21 cellular contexts compared by ENCODE assay signal in genomic region chr1:209328178-209328577, GRCh38.
DNase-seq lines count a peak whose midpoint lies in the region; ATAC-seq and TF ChIP-seq lines count a peak whose summit lies in the region.
"Had no signal": no experiment of that assay in that cellular context is flagged by ENCODE, and none has a peak within 500 bp of the region (broad histone marks: within the 10 kb centered on the region; RNA-seq: fewer than 3 reads in every experiment).

No MANE protein-coding gene starts in this region.

- H3K9me3 ChIP-seq in SK-N-SH, result no peaks in the 10 kb centered on the region
- H3K9me3 ChIP-seq: A549, HAP-1, MG63, SJCRH30 had no signal

- POLR2A ChIA-PET in SK-N-SH (lab: Yijun Ruan, JAX), result no interaction called here

- H4K20me1 ChIP-seq in SK-N-SH (ENCODE audit: insufficient read depth), result no peaks in the 10 kb centered on the region

- H3K9me2 ChIP-seq in SK-N-SH, result no peaks in the 10 kb centered on the region

- no peaks in the 10 kb centered on the region for H3F3A ChIP-seq in SK-N-SH (replicated peaks; ENCODE audit: insufficient read depth)

- DNase-seq in SK-N-SH (peak; percentile 23), LHCN-M2 (ENCODE audit: low read depth) (peak; percentile 40), left kidney (ENCODE audit: low read depth, low spot score) (peak; percentile 11), NCI-H1092 (lab: John Stamatoyannopoulos, UW) (no peak)
- DNase-seq in activated CD4-positive, CD25-positive, alpha-beta regulatory T cell treated with anti-CD3 and anti-CD28 coated beads, Interleukin-2, amount 50 U/mL, for 72 hours, result no peak
- no peak for DNase-seq in activated naive CD4-positive, alpha-beta T cell treated with Interleukin-2 at 50 U/mL for 16 hours
- DNase-seq: Calu3, DMS79 treated with DMSO at 0.1 percent for 48 hours, GF-D8, GOT3, KBM-7, MG63, NCI-H1417, NCI-H187 treated with DMSO at 0.1 percent for 48 hours, NCI-H345, NCI-H510A treated with DMSO at 0.1 percent for 48 hours, T-helper 1 cell had no signal

- no peak overlapping the region for H3K4me3 ChIP-seq in SK-N-SH (ENCODE audit: low read depth in 2 of 2, low read length in 1 of 2)
- H3K4me3 ChIP-seq: A549, HAP-1, MG63, SJCRH30 had no signal

- ATAC-seq in SK-N-SH treated with all-trans-retinoic acid at 6 μM for 48 hours, result no peak
- ATAC-seq: A549 had no signal

- H3K9ac ChIP-seq in SK-N-SH, result no peak overlapping the region

- 52% methylated on average over 4 of the region's 4 CpGs for WGBS in SK-N-SH (ENCODE audit: low lambda C conversion rate)

- TF ChIP-seq CTCF in SK-N-SH (IDR thresholded peaks at IDR 0.05), result no peak

- no peaks in the 10 kb centered on the region for H3K27me3 ChIP-seq in SK-N-SH (ENCODE audit: insufficient read depth)
- H3K27me3 ChIP-seq: MG63, SJCRH30 had no signal

- H3K4me1 ChIP-seq in SK-N-SH (ENCODE audit: control insufficient read depth in 1 of 2, insufficient read depth in 2 of 2, low read depth in 1 of 2, low read length in 1 of 2), result peaks cover 0 to 9% of the 10 kb centered on the region in 2 experiments; a peak in 2 of 4 replicates
- H3K4me1 ChIP-seq: A549, HAP-1, SJCRH30 had no signal

- no peaks in the 10 kb centered on the region for H3K36me3 ChIP-seq in SK-N-SH (replicated peaks in 1 of 2; ENCODE audit: control insufficient read depth in 1 of 2, insufficient read depth in 2 of 2, low read length in 1 of 2)
- H3K36me3 ChIP-seq: HAP-1, MG63, SJCRH30 had no signal

- H3K79me2 ChIP-seq in SK-N-SH (ENCODE audit: insufficient read depth), result no peaks in the 10 kb centered on the region

- H3K4me2 ChIP-seq in SK-N-SH, result no peak overlapping the region
- H3K4me2 ChIP-seq: A549 had no signal

- TF ChIP-seq EP300 in SK-N-SH (IDR thresholded peaks at IDR 0.05; ENCODE audit: borderline replicate concordance in 1 of 2, low read depth in 1 of 2, low read length in 1 of 2), result no peak

- no peak for TF ChIP-seq RAD21 in SK-N-SH (IDR thresholded peaks at IDR 0.05; ENCODE audit: low read length)

- CTCF ChIA-PET in SK-N-SH (lab: Yijun Ruan, JAX), result interaction anchor here (1.3 to 1.4 kb wide), 2 partner anchors 22 to 27 kb away, joined by 3 to 4 read pairs; no protein-coding TSS in a partner anchor

- no peak overlapping the region for H3K27ac ChIP-seq in SK-N-SH (ENCODE audit: low read depth in 2 of 2, low read length in 1 of 2)
- H3K27ac ChIP-seq: A549, SJCRH30 had no signal

- no peak overlapping the region for H2AFZ ChIP-seq in SK-N-SH (ENCODE audit: low read depth)

TF ChIP-seq in SK-N-SH, 30 proteins besides CTCF, POLR2A, EP300 and RAD21:
- no peak for TF ChIP-seq TEAD4 (IDR thresholded peaks at IDR 0.05; ENCODE audit: borderline replicate concordance, insufficient read depth)

TF ChIP-seq in SK-N-SH treated with all-trans-retinoic acid at 6 μM for 48 hours, 23 proteins besides CTCF, POLR2A, EP300 and RAD21 (continues in another document):
- TF ChIP-seq ZNF565 (CRISPR knock-in tag; conservative IDR thresholded peaks at IDR 0.05; ENCODE audit: low read depth) (no peak), CREB5 (CRISPR knock-in tag; IDR thresholded peaks at IDR 0.05; ENCODE audit: low read depth) (no peak), ARNTL (CRISPR knock-in tag; IDR thresholded peaks at IDR 0.05; ENCODE audit: borderline replicate concordance, low read depth) (no peak), ISL1 (CRISPR knock-in tag; IDR thresholded peaks at IDR 0.05) (no peak), CSRNP3 (CRISPR knock-in tag; IDR thresholded peaks at IDR 0.05) (no peak), OSR1 (CRISPR knock-in tag; IDR thresholded peaks at IDR 0.05) (no peak), ZC3H10 (CRISPR knock-in tag; IDR thresholded peaks at IDR 0.05) (no peak), TCF4 (CRISPR knock-in tag; IDR thresholded peaks at IDR 0.05; ENCODE audit: borderline replicate concordance) (no peak), CSDC2 (CRISPR knock-in tag; IDR thresholded peaks at IDR 0.05) (no peak), TSHZ2 (CRISPR knock-in tag; IDR thresholded peaks at IDR 0.05) (no peak), ZFP30 (CRISPR knock-in tag; IDR thresholded peaks at IDR 0.05) (no peak), GLIS3 (CRISPR knock-in tag; IDR thresholded peaks at IDR 0.05) (no peak), ZFP3 (CRISPR knock-in tag; IDR thresholded peaks at IDR 0.05) (no peak), BACH2 (CRISPR knock-in tag; IDR thresholded peaks at IDR 0.05; ENCODE audit: borderline replicate concordance) (no peak), PPARA (CRISPR knock-in tag; IDR thresholded peaks at IDR 0.05; ENCODE audit: borderline replicate concordance) (no peak), POU6F1 (CRISPR knock-in tag; IDR thresholded peaks at IDR 0.05; ENCODE audit: borderline replicate concordance, low read depth) (no peak), ZNF8 (CRISPR knock-in tag; IDR thresholded peaks at IDR 0.05) (no peak), PATZ1 (CRISPR knock-in tag; IDR thresholded peaks at IDR 0.05; ENCODE audit: borderline replicate concordance) (no peak)

Comparison
In these comparisons a context has a peak if more than half of its experiments do, and no peak if none do; other contexts are left out.
1. DNase-seq: peak in SK-N-SH (single experiment), LHCN-M2 (single experiment) and left kidney (single experiment); none in activated CD4-positive, CD25-positive, alpha-beta regulatory T cell treated with anti-CD3 and anti-CD28 coated beads, Interleukin-2, amount 50 U/mL, for 72 hours (single experiment), activated naive CD4-positive, alpha-beta T cell treated with Interleukin-2 at 50 U/mL for 16 hours (single experiment) and NCI-H1092 (single experiment).